ENCODE assay signal across 9 cellular contexts in genomic region chr3:17639765-17640164, GRCh38.
A peak's percentile ranks its signal among the peaks of the same experiment; 100 is the strongest.
DNase-seq lines count a peak whose midpoint lies in the region; ATAC-seq and TF ChIP-seq lines count a peak whose summit lies in the region.
"Had no signal": no experiment of that assay in that cellular context is flagged by ENCODE, and none has a peak within 500 bp of the region (broad histone marks: within the 10 kb centered on the region; RNA-seq: fewer than 3 reads in every experiment).

No MANE protein-coding gene starts in this region.

- DNase-seq in AG08395 (ENCODE audit: low spot score) (peak; percentile 45), HT1080 (ENCODE audit: low read depth) (peak; percentile 87), WTC11 (ENCODE audit: low spot score) (no peak), kidney glomerular epithelial cell (lab: John Stamatoyannopoulos, UW) (peak; percentile 34), NCI-H446 (lab: John Stamatoyannopoulos, UW) (no peak)
- DNase-seq in stimulated activated CD4-positive, alpha-beta T cell treated with anti-CD3 and anti-CD28 coated beads, Interleukin-1b, Interleukin-23, amount 100 ng/mL, for 48 hours: no peak
- DNase-seq: DMS 273 treated with DMSO at 0.1 percent for 48 hours had no signal

- no peaks in the 10 kb centered on the region for H3K36me3 Mint-ChIP-seq in WTC11

- CTCF ChIA-PET in WTC11 (lab: Charles Lee): no interaction called here

- H3K4me1 Mint-ChIP-seq in WTC11: 0 out of 2 replicates have a peak, but pooled peaks cover 4% of the 10 kb centered on the region

- POLR2A ChIA-PET in WTC11 (lab: Charles Lee): no interaction called here

- H3K4me3 Mint-ChIP-seq in WTC11: no peak overlapping the region

- no peak for ATAC-seq in WTC11
- no peak for ATAC-seq in GM18502 (IDR thresholded peaks at IDR 0.05; ENCODE audit: poor library complexity, unreplicated experiment)
- ATAC-seq in GM21576 (IDR thresholded peaks at IDR 0.05; ENCODE audit: unreplicated experiment): no peak

- H3K27ac Mint-ChIP-seq in WTC11: no peak overlapping the region

- no peak for TF ChIP-seq CTCF in WTC11 (IDR thresholded peaks at IDR 0.05)

- no peaks in the 10 kb centered on the region for H3K27me3 Mint-ChIP-seq in WTC11 (ENCODE audit: low read depth)

- H3K9me3 Mint-ChIP-seq in WTC11: peaks cover 4% of the 10 kb centered on the region; the same call in 1 of the 2 replicates

TF ChIP-seq in WTC11, 78 proteins besides CTCF, POLR2A, EP300 and RAD21:
- TF ChIP-seq GABPB1 (CRISPR knock-in tag; IDR thresholded peaks at IDR 0.05) (0 out of 2 replicates have a peak, but pooled peaks have one; percentile 28), AFF4 (CRISPR knock-in tag; IDR thresholded peaks at IDR 0.05; ENCODE audit: borderline replicate concordance) (no peak)

Comparison
In these comparisons a context has a peak if more than half of its experiments do, and no peak if none do; other contexts are left out.
1. DNase-seq: peak in AG08395 (single experiment), HT1080 (single experiment) and kidney glomerular epithelial cell (single experiment); none in WTC11 (single experiment), stimulated activated CD4-positive, alpha-beta T cell treated with anti-CD3 and anti-CD28 coated beads, Interleukin-1b, Interleukin-23, amount 100 ng/mL, for 48 hours (single experiment) and NCI-H446 (0 of 2).